In genomic region chr1:92974112-92974511, GRCh38 we compare ENCODE assay signal across 6 cellular contexts. TPM values are rescaled to one million over a fixed set of nuclear protein-coding genes. Genes with fewer than 3 reads are reported as not detected.
A peak's percentile ranks its signal among the peaks of the same experiment; 100 is the strongest.
DNase-seq lines count a peak whose midpoint lies in the region; ATAC-seq, FAIRE-seq and TF ChIP-seq lines count a peak whose summit lies in the region.
"Not testable (repeated sequence)": the region's sequence is repeated elsewhere in the genome, so short reads cannot be mapped to it uniquely, and the experiment has no call there.

No MANE protein-coding gene starts in this region.

- H3K27ac ChIP-seq in CD4-positive, alpha-beta T cell (ENCODE audit: low read depth, low read length): peak overlapping the region; percentile 13
- H3K27ac ChIP-seq in OCI-LY1 (ENCODE audit: low read depth, low read length, poor library complexity, severe bottlenecking): peak overlapping the region; percentile 99
- peak overlapping the region; percentile 89 for H3K27ac ChIP-seq in GM12878 (ENCODE audit: control insufficient read depth, insufficient read depth)
- H3K27ac ChIP-seq in spleen: peak overlapping the region in 7 of 8 donors; percentile 58 to 90 (median 80)

- not testable (repeated sequence) for TF ChIP-seq POLR2A in GM12878 (IDR thresholded peaks at IDR 0.05; ENCODE audit: low read depth, low read length); spleen (IDR thresholded peaks at IDR 0.05)

- not testable (repeated sequence) for H3K27me3 ChIP-seq in CD4-positive, alpha-beta T cell (ENCODE audit: control insufficient read depth, insufficient read depth, low read length); OCI-LY1 (ENCODE audit: insufficient read depth, low read length); GM12878 (replicated peaks in 1 of 2; ENCODE audit: control insufficient read depth in 2 of 2, insufficient read depth in 2 of 2, low read length in 1 of 2); spleen (replicated peaks in 1 of 7)

- not testable (repeated sequence) for H3K36me3 Mint-ChIP-seq in CD4-positive, alpha-beta T cell (ENCODE audit: low read depth); activated B cell treated with CpG ODN at 0.5 μM for 24 hours (ENCODE audit: low read depth); activated T-helper 17 cell treated with anti-CD3 and anti-CD28 coated beads, Interleukin-2, amount 50 U/mL, for 72 hours (ENCODE audit: low read depth)

- POLR2A ChIA-PET in CD4-positive, alpha-beta T cell (lab: Charles Lee): interaction anchor here (6.9 kb wide), 1 partner anchor 12 kb away, joined by 44 read pairs; the partner anchor contains the start of gene DIPK1A
- POLR2A ChIA-PET in activated B cell treated with CpG ODN at 0.5 μM for 24 hours (lab: Charles Lee): interaction anchor here (1.0 to 10.0 kb wide), 4 partner anchors 12 to 19 kb away, joined by 6 to 375 read pairs (median 8); partner anchors contain the start of gene DIPK1A
- POLR2A ChIA-PET in GM12878 (lab: Charles Lee): interaction anchor here (0.5 to 7.3 kb wide), 4 partner anchors 12 to 204 kb away, joined by 3 to 103 read pairs (median 8); partner anchors contain the start of gene DIPK1A

- not testable (repeated sequence) for H3K27me3 Mint-ChIP-seq in CD4-positive, alpha-beta T cell; activated B cell treated with CpG ODN at 0.5 μM for 24 hours; activated T-helper 17 cell treated with anti-CD3 and anti-CD28 coated beads, Interleukin-2, amount 50 U/mL, for 72 hours

- not testable (repeated sequence) for H3K9me3 ChIP-seq in CD4-positive, alpha-beta T cell (ENCODE audit: control insufficient read depth, low read length); OCI-LY1 (ENCODE audit: low read length); GM12878 (replicated peaks; ENCODE audit: control insufficient read depth, insufficient read depth, low read length); spleen

- H3K79me2 ChIP-seq in OCI-LY1 (ENCODE audit: insufficient read depth, low read length); GM12878 (ENCODE audit: control insufficient read depth, insufficient read depth, low read length): not testable (repeated sequence)

- peaks cover 39% of the 10 kb centered on the region for H3K4me1 Mint-ChIP-seq in CD4-positive, alpha-beta T cell (ENCODE audit: low read depth)
- peaks cover 87% of the 10 kb centered on the region for H3K4me1 Mint-ChIP-seq in activated B cell treated with CpG ODN at 0.5 μM for 24 hours
- H3K4me1 Mint-ChIP-seq in activated T-helper 17 cell treated with anti-CD3 and anti-CD28 coated beads, Interleukin-2, amount 50 U/mL, for 72 hours: peaks cover 41% of the 10 kb centered on the region

- not testable (repeated sequence) for H2AFZ ChIP-seq in OCI-LY1 (ENCODE audit: low read length); GM12878 (ENCODE audit: control insufficient read depth, low read depth, low read length)

- not testable (repeated sequence) for H3K36me3 ChIP-seq in OCI-LY1 (ENCODE audit: insufficient read depth, low read length); GM12878 (ENCODE audit: control insufficient read depth in 2 of 2, insufficient read depth in 2 of 2, low read length in 1 of 2); spleen

- BruUV-seq in GM12878 (replicated peaks; lab: Mats Ljungman, UMichigan): not testable (repeated sequence)

- in situ Hi-C loops in GM12878 (cut with MboI): not testable (repeated sequence)

- FAIRE-seq in GM12878 (lab: Jason Lieb, UNC): not testable (repeated sequence)

- TF ChIP-seq EP300 in GM12878 (IDR thresholded peaks at IDR 0.05; ENCODE audit: borderline replicate concordance in 1 of 2, control insufficient read depth in 1 of 2, low read depth in 2 of 2, low read length in 2 of 2): not testable (repeated sequence)

- WGBS in GM12878 (ENCODE audit: insufficient coverage, insufficient replicate concordance, low lambda C conversion rate, missing lambda C conversion rate): 57% methylated on average over 5 of the region's 5 CpGs
- WGBS in spleen, 5 donors: 67 to 93% (median 85%) methylated on average over 5 of the region's 5 CpGs

- H3F3A ChIP-seq in OCI-LY1 (ENCODE audit: insufficient read depth, low read length): peaks cover 33% of the 10 kb centered on the region

- not testable (repeated sequence) for H3K4me3 ChIP-seq in OCI-LY1 (ENCODE audit: low read depth, low read length, poor library complexity, severe bottlenecking); GM12878; spleen

- not testable (repeated sequence) for TF ChIP-seq RAD21 in GM12878 (IDR thresholded peaks at IDR 0.05; ENCODE audit: insufficient read depth, low read depth, low read length)

- not testable (repeated sequence) for H3K9me2 ChIP-seq in OCI-LY1 (ENCODE audit: low read depth, low read length)

- H3K9me3 Mint-ChIP-seq in CD4-positive, alpha-beta T cell; activated B cell treated with CpG ODN at 0.5 μM for 24 hours; activated T-helper 17 cell treated with anti-CD3 and anti-CD28 coated beads, Interleukin-2, amount 50 U/mL, for 72 hours: not testable (repeated sequence)

- H3K27ac Mint-ChIP-seq in CD4-positive, alpha-beta T cell: not testable (repeated sequence)
- H3K27ac Mint-ChIP-seq in activated B cell treated with CpG ODN at 0.5 μM for 24 hours: peak overlapping the region; percentile 99
- H3K27ac Mint-ChIP-seq in activated T-helper 17 cell treated with anti-CD3 and anti-CD28 coated beads, Interleukin-2, amount 50 U/mL, for 72 hours: peak overlapping the region; percentile 80

- not testable (repeated sequence) for H3K9ac ChIP-seq in OCI-LY1 (ENCODE audit: low read length); GM12878 (ENCODE audit: control insufficient read depth, insufficient read depth, low read length)

- H3K4me3 Mint-ChIP-seq in CD4-positive, alpha-beta T cell; activated B cell treated with CpG ODN at 0.5 μM for 24 hours: not testable (repeated sequence)
- peak overlapping the region; percentile 77 for H3K4me3 Mint-ChIP-seq in activated T-helper 17 cell treated with anti-CD3 and anti-CD28 coated beads, Interleukin-2, amount 50 U/mL, for 72 hours

- CTCF ChIA-PET in CD4-positive, alpha-beta T cell (lab: Charles Lee): interaction anchor here (1.6 kb wide), 1 partner anchor 20 kb away, joined by 7 read pairs; no protein-coding TSS in a partner anchor
- CTCF ChIA-PET in activated B cell treated with CpG ODN at 0.5 μM for 24 hours (lab: Charles Lee): interaction anchor here (2.7 to 11.7 kb wide), 4 partner anchors 12 to 115 kb away, joined by 10 to 251 read pairs (median 20); partner anchors contain the start of gene DIPK1A
- CTCF ChIA-PET in GM12878 (lab: Yijun Ruan, JAX): interaction anchor here (1.2 to 8.4 kb wide), 4 partner anchors 13 to 19 kb away, joined by 4 to 304 read pairs (median 57); partner anchors contain the start of gene DIPK1A

- not testable (repeated sequence) for TF ChIP-seq CTCF in CD4-positive, alpha-beta T cell (IDR thresholded peaks at IDR 0.05); OCI-LY1 (IDR thresholded peaks at IDR 0.05; ENCODE audit: low read length); activated B cell treated with CpG ODN at 0.5 μM for 24 hours (IDR thresholded peaks at IDR 0.05); GM12878 (IDR thresholded peaks at IDR 0.05 in 2 of 3, conservative IDR thresholded peaks at IDR 0.05 in 1 of 3; ENCODE audit: control insufficient read depth in 2 of 3, extremely low read depth in 1 of 3, insufficient read depth in 1 of 3, low read depth in 3 of 3, low read length in 3 of 3); spleen (IDR thresholded peaks at IDR 0.05 in 8 of 11, conservative IDR thresholded peaks at IDR 0.05 in 3 of 11)

- RAD21 ChIA-PET in GM12878 (lab: Charles Lee; ENCODE audit: unreplicated experiment): interaction anchor here (1.9 to 9.5 kb wide), 4 partner anchors 14 to 115 kb away, joined by 5 to 204 read pairs (median 30); partner anchors contain the start of gene DIPK1A

- peak overlapping the region; percentile 57 for H3K4me2 ChIP-seq in OCI-LY1 (ENCODE audit: low read length)
- peak overlapping the region; percentile 82; the same call in 1 of the 2 replicates for H3K4me2 ChIP-seq in GM12878 (ENCODE audit: control insufficient read depth, insufficient read depth)

- ATAC-seq in CD4-positive, alpha-beta T cell (ENCODE audit: poor library complexity); activated B cell treated with CpG ODN at 0.5 μM for 24 hours (ENCODE audit: low read depth); activated T-helper 17 cell treated with anti-CD3 and anti-CD28 coated beads, Interleukin-2, amount 50 U/mL, for 72 hours (replicated peaks); GM12878: not testable (repeated sequence)

- H4K20me1 ChIP-seq in OCI-LY1 (ENCODE audit: insufficient read depth, low read length); GM12878 (ENCODE audit: control insufficient read depth, insufficient read depth): not testable (repeated sequence)

- peaks cover 91% of the 10 kb centered on the region for H3K4me1 ChIP-seq in OCI-LY1 (ENCODE audit: insufficient read depth, low read length, severe bottlenecking)
- peaks cover 50% of the 10 kb centered on the region for H3K4me1 ChIP-seq in GM12878 (ENCODE audit: control insufficient read depth, insufficient read depth, low read length)
- H3K4me1 ChIP-seq in spleen: peaks cover 22 to 82% (median 54%) of the 10 kb centered on the region in 6 donors

- SMC1A ChIA-PET in GM12878 (lab: Charles Lee; ENCODE audit: uncharacterized antibody, unreplicated experiment): interaction anchor here (0.7 to 10.8 kb wide), 8 partner anchors 14 to 112 kb away, joined by 3 to 253 read pairs (median 4); partner anchors contain the start of gene DIPK1A

- DNase-seq in CD4-positive, alpha-beta T cell; activated B cell treated with CpG ODN at 0.5 μM for 24 hours; GM12878 (ENCODE audit: low read depth, low spot score); spleen: not testable (repeated sequence)

- intact Hi-C loops in CD4-positive, alpha-beta T cell (cut with DNase I, micrococcal nuclease); GM12878 (cut with micrococcal nuclease; ENCODE audit: unreplicated experiment); spleen (cut with DNase I; ENCODE audit: low total_unique reads): not testable (repeated sequence)
- intact Hi-C loops in activated B cell treated with CpG ODN at 0.5 μM for 24 hours (cut with micrococcal nuclease): loop anchor here (2.0 to 10.0 kb wide), 3 partner anchors 213 to 1951 kb away; partner anchors contain the start of gene CNN3

RNA-seq across cellular contexts. Expression of gene DIPK1A, which starts 12.8 kb away (rescaled TPM):
- total RNA-seq in CD4-positive, alpha-beta T cell: 1 to 10 TPM; 7.0 to 7.3 TPM
- 16.0 and 16.7 TPM in 2 replicates for total RNA-seq in activated B cell treated with CpG ODN at 0.5 μM for 24 hours
- 1 to 10 TPM; 6.5 to 8.6 TPM for total RNA-seq in activated T-helper 17 cell treated with anti-CD3 and anti-CD28 coated beads, Interleukin-2, amount 50 U/mL, for 72 hours
- 12.9 and 13.3 TPM in 2 replicates for total RNA-seq in GM12878 (2013; cell fraction: nucleolus; rRNA removed)
- total RNA-seq in GM12878 (2014; rRNA removed): 6.6 and 7.0 TPM in 2 replicates
- 8.4 and 9.4 TPM in 2 replicates for total RNA-seq in GM12878 (2014; rRNA removed; fragmentation: Illumina TruSeq; extraction: Trizol)
- 8.1 and 9.3 TPM in 2 replicates for total RNA-seq in GM12878 (2021)
- 2.7 TPM for polyA plus RNA-seq in GM12878 (2011; ENCODE audit: low read depth)
- polyA plus RNA-seq in GM12878 (2011; rRNA removed): 12.0 and 19.7 TPM in 2 replicates
- 3.9 and 5.0 TPM in 2 replicates for polyA plus RNA-seq in GM12878 (2011; cell fraction: cytosol; rRNA removed)
- polyA plus RNA-seq in GM12878 (2011; cell fraction: nucleus; rRNA removed): 4.3 and 4.5 TPM in 2 replicates
- 6.6 and 8.6 TPM in 2 replicates for polyA plus RNA-seq in GM12878 (2012)
- polyA plus RNA-seq in GM12878 (2014; fragmentation: Illumina TruSeq; extraction: Trizol): 12.5 and 16.9 TPM in 2 replicates
- polyA plus RNA-seq in GM12878 (2014; fragmentation: Nextera tagmentation; extraction: Ambion mirVana): 1 to 10 TPM; 9.5 to 9.9 TPM
- 4.9 and 5.1 TPM in 2 replicates for polyA plus RNA-seq in GM12878 (2014; rRNA removed)
- 10 to 100 TPM; 14.6 to 15.0 TPM for polyA plus RNA-seq in GM12878 (2016; fragmentation: Nextera tagmentation; extraction: Ambion mirVana)
- polyA minus RNA-seq in GM12878 (2011; rRNA and poly(A)+ RNA removed): 8.9 and 12.4 TPM in 2 replicates
- 2.9 and 3.7 TPM in 2 replicates for polyA minus RNA-seq in GM12878 (2011; cell fraction: cytosol; rRNA and poly(A)+ RNA removed)
- polyA minus RNA-seq in GM12878 (2011; cell fraction: nucleus; rRNA and poly(A)+ RNA removed): 3.4 and 3.7 TPM in 2 replicates
- total RNA-seq in spleen: 10 to 100 TPM in 3 of 7 donors, 1 to 10 TPM in 4; 9.3 to 15.7 (median 10.0) TPM
- polyA plus RNA-seq in spleen: 1 to 10 TPM; 5.4 to 7.6 (median 6.9) TPM

Comparison
In these comparisons a context has a peak if more than half of its experiments do, and no peak if none do; other contexts are left out.
1. H3K27ac ChIP-seq: peak in every context shown above with its lines; median percentile 99 in OCI-LY1; 89 in GM12878; 80 in spleen; 13 in CD4-positive, alpha-beta T cell.